Comparison of ENCODE assay signal across 13 cellular contexts in genomic region chr14:102155150-102155549, GRCh38. TPM values are rescaled to one million over a fixed set of nuclear protein-coding genes. Genes with fewer than 3 reads are reported as not detected.
A peak's percentile ranks its signal among the peaks of the same experiment; 100 is the strongest.
DNase-seq lines count a peak whose midpoint lies in the region; ATAC-seq and TF ChIP-seq lines count a peak whose summit lies in the region.
"Had no signal": no experiment of that assay in that cellular context is flagged by ENCODE, and none has a peak within 500 bp of the region (broad histone marks: within the 10 kb centered on the region; RNA-seq: fewer than 3 reads in every experiment).

No MANE protein-coding gene starts in this region.

- no peak for TF ChIP-seq CTCF in smooth muscle cell (IDR thresholded peaks at IDR 0.05; ENCODE audit: borderline replicate concordance, insufficient read depth, poor library complexity, severe bottlenecking)

- peaks cover 13% of the 10 kb centered on the region for H3K4me1 ChIP-seq in smooth muscle cell (ENCODE audit: low read depth)

- no peak overlapping the region for H3K9ac ChIP-seq in smooth muscle cell (ENCODE audit: low read depth)

- H3K36me3 ChIP-seq in smooth muscle cell (ENCODE audit: low read depth), result no peaks in the 10 kb centered on the region
- H3K36me3 ChIP-seq: ovary, thoracic aorta had no signal

- no peaks in the 10 kb centered on the region for H3K27me3 ChIP-seq in smooth muscle cell (ENCODE audit: low read depth)
- H3K27me3 ChIP-seq: ovary had no signal

- peak overlapping the region; percentile 61 for H3K4me2 ChIP-seq in smooth muscle cell

- no peak overlapping the region for H2AFZ ChIP-seq in smooth muscle cell (ENCODE audit: low read depth)

- no peak for ATAC-seq in activated T-helper 17 cell treated with anti-CD3 and anti-CD28 coated beads, Interleukin-2, amount 50 U/mL, for 72 hours (replicated peaks)
- no peak for ATAC-seq in GM21390 (IDR thresholded peaks at IDR 0.05; ENCODE audit: unreplicated experiment)

- peaks cover 83% of the 10 kb centered on the region for H3K79me2 ChIP-seq in smooth muscle cell (ENCODE audit: low read depth)

- H3K4me3 ChIP-seq in smooth muscle cell, result no peak overlapping the region
- H3K4me3 ChIP-seq: ovary, thoracic aorta had no signal

- H3K27ac Mint-ChIP-seq in activated naive CD4-positive, alpha-beta T cell treated with anti-CD3 and anti-CD28 coated beads, Interleukin-2, amount 50 U/mL, for 24 hours, result peak overlapping the region; percentile 0
- H3K27ac Mint-ChIP-seq in activated T-helper 17 cell treated with anti-CD3 and anti-CD28 coated beads, Interleukin-2, amount 50 U/mL, for 72 hours, result peak overlapping the region; percentile 16

- H3K4me1 Mint-ChIP-seq in activated naive CD4-positive, alpha-beta T cell treated with anti-CD3 and anti-CD28 coated beads, Interleukin-2, amount 50 U/mL, for 24 hours, result peaks cover 83% of the 10 kb centered on the region
- peaks cover 42% of the 10 kb centered on the region for H3K4me1 Mint-ChIP-seq in activated T-helper 17 cell treated with anti-CD3 and anti-CD28 coated beads, Interleukin-2, amount 50 U/mL, for 72 hours

- no peaks in the 10 kb centered on the region for H3K9me3 ChIP-seq in smooth muscle cell (replicated peaks; ENCODE audit: low read depth)
- H3K9me3 ChIP-seq: ovary, thoracic aorta had no signal

- WGBS in smooth muscle cell (ENCODE audit: low lambda C conversion rate), result 10% methylated on average over 1 of the region's 1 CpG

- no peak overlapping the region for H3K4me3 Mint-ChIP-seq in activated naive CD4-positive, alpha-beta T cell treated with anti-CD3 and anti-CD28 coated beads, Interleukin-2, amount 50 U/mL, for 24 hours
- H3K4me3 Mint-ChIP-seq in activated T-helper 17 cell treated with anti-CD3 and anti-CD28 coated beads, Interleukin-2, amount 50 U/mL, for 72 hours, result no peak overlapping the region

- no peaks in the 10 kb centered on the region for H3K9me3 Mint-ChIP-seq in activated naive CD4-positive, alpha-beta T cell treated with anti-CD3 and anti-CD28 coated beads, Interleukin-2, amount 50 U/mL, for 24 hours
- H3K9me3 Mint-ChIP-seq in activated T-helper 17 cell treated with anti-CD3 and anti-CD28 coated beads, Interleukin-2, amount 50 U/mL, for 72 hours, result no peaks in the 10 kb centered on the region

- peaks cover 11% of the 10 kb centered on the region for H3K36me3 Mint-ChIP-seq in activated naive CD4-positive, alpha-beta T cell treated with anti-CD3 and anti-CD28 coated beads, Interleukin-2, amount 50 U/mL, for 24 hours
- H3K36me3 Mint-ChIP-seq in activated T-helper 17 cell treated with anti-CD3 and anti-CD28 coated beads, Interleukin-2, amount 50 U/mL, for 72 hours (ENCODE audit: low read depth), result peaks cover 58% of the 10 kb centered on the region

- H3F3A ChIP-seq in smooth muscle cell (ENCODE audit: low read depth), result peaks cover 12% of the 10 kb centered on the region

- peaks cover 100% of the 10 kb centered on the region for H4K20me1 ChIP-seq in smooth muscle cell (ENCODE audit: low read depth)

- H3K27me3 Mint-ChIP-seq in activated naive CD4-positive, alpha-beta T cell treated with anti-CD3 and anti-CD28 coated beads, Interleukin-2, amount 50 U/mL, for 24 hours, result no peaks in the 10 kb centered on the region
- H3K27me3 Mint-ChIP-seq in activated T-helper 17 cell treated with anti-CD3 and anti-CD28 coated beads, Interleukin-2, amount 50 U/mL, for 72 hours, result no peaks in the 10 kb centered on the region

- H3K27ac ChIP-seq in smooth muscle cell (ENCODE audit: low read depth), result peak overlapping the region; percentile 73
- H3K27ac ChIP-seq: ovary, thoracic aorta had no signal

- no peak for DNase-seq in activated naive CD4-positive, alpha-beta T cell treated with Interleukin-2 at 50 U/mL for 16 hours
- peak; percentile 25 for DNase-seq in hepatic stellate cell (ENCODE audit: low spot score)
- no peak for DNase-seq in smooth muscle cell (lab: John Stamatoyannopoulos, UW; ENCODE audit: unreplicated experiment)
- no peak for DNase-seq in globus pallidus (ENCODE audit: low spot score)
- no peak for DNase-seq in putamen (ENCODE audit: low spot score)
- DNase-seq: GDM1, NCI-H187 treated with DMSO at 0.1 percent for 48 hours, ovary, T-helper 9 cell had no signal

RNA-seq across cellular contexts. Expression of gene WDR20, which starts 15.5 kb away (rescaled TPM):
- total RNA-seq in activated T-helper 17 cell treated with anti-CD3 and anti-CD28 coated beads, Interleukin-2, amount 50 U/mL, for 72 hours, result 10 to 100 TPM; 30.9 to 33.0 TPM
- 12.0 and 22.8 TPM in 2 replicates for total RNA-seq in smooth muscle cell
- 19.4 and 20.4 TPM in 2 replicates for polyA plus RNA-seq in smooth muscle cell
